ENCODE assay signal across 31 cellular contexts in genomic region chr10:35606423-35606822, GRCh38. TPM values are rescaled to one million over a fixed set of nuclear protein-coding genes. Genes with fewer than 3 reads are reported as not detected.
DNase-seq lines count a peak whose midpoint lies in the region; ATAC-seq and TF ChIP-seq lines count a peak whose summit lies in the region.
"Had no signal": no experiment of that assay in that cellular context is flagged by ENCODE, and none has a peak within 500 bp of the region (broad histone marks: within the 10 kb centered on the region; RNA-seq: fewer than 3 reads in every experiment).

No MANE protein-coding gene starts in this region.

- H3K27ac ChIP-seq in breast epithelium (no peak overlapping the region), endodermal cell (ENCODE audit: low read depth, low read length) (no peak overlapping the region)
- H3K27ac ChIP-seq: 22Rv1, coronary artery, gastrocnemius medialis, prostate gland had no signal

- CTCF ChIA-PET in MCF 10A (lab: Yijun Ruan, JAX) = no interaction called here

- H3K4me1 ChIP-seq in breast epithelium (no peaks in the 10 kb centered on the region), endodermal cell (ENCODE audit: control insufficient read depth, insufficient read depth, low read length) (peaks cover 8% of the 10 kb centered on the region)
- H3K4me1 ChIP-seq: prostate gland had no signal

- H3K27me3 ChIP-seq in breast epithelium = peaks cover 0 to 12% of the 10 kb centered on the region in 2 donors
- peaks cover 20% of the 10 kb centered on the region for H3K27me3 ChIP-seq in endodermal cell (ENCODE audit: control insufficient read depth, insufficient read depth, low read length, poor library complexity, severe bottlenecking)

- H3K36me3 Mint-ChIP-seq in MCF 10A (ENCODE audit: insufficient read depth, unreplicated experiment) (no peaks in the 10 kb centered on the region), endodermal cell (ENCODE audit: low read depth) (peaks cover 5% of the 10 kb centered on the region)
- H3K36me3 Mint-ChIP-seq: activated CD8-positive, alpha-beta memory T cell treated with anti-CD3 and anti-CD28 coated beads, Interleukin-2, amount 10 ng/mL, durations not matched to agents 7 days and 5 days; activated naive CD8-positive, alpha-beta T cell had no signal

- WGBS in endodermal cell (ENCODE audit: insufficient coverage in 1 of 2, insufficient read length in 1 of 2), 2 experiments = 96 to 100% methylated on average over 4 to 6 of the region's 6 CpGs

- H3K9me3 ChIP-seq in breast epithelium (no peaks in the 10 kb centered on the region), endodermal cell (ENCODE audit: control insufficient read depth, low read length) (peaks cover 21% of the 10 kb centered on the region)
- H3K9me3 ChIP-seq: gastrocnemius medialis, prostate gland, SK-N-SH had no signal

- H3K4me3 Mint-ChIP-seq in MCF 10A (ENCODE audit: unreplicated experiment) = no peak overlapping the region
- H3K4me3 Mint-ChIP-seq in endodermal cell = no peak overlapping the region
- H3K4me3 Mint-ChIP-seq: neural crest cell had no signal

- H3K4me3 ChIP-seq in breast epithelium (no peak overlapping the region), cardiac fibroblast (replicated peaks in 1 of 2; ENCODE audit: low read depth in 2 of 2, low read length in 2 of 2) (no peak overlapping the region), endodermal cell (ENCODE audit: low read length) (no peak overlapping the region)
- H3K4me3 ChIP-seq: coronary artery, gastrocnemius medialis, prostate gland had no signal

- H3K9ac ChIP-seq in endodermal cell (ENCODE audit: extremely low read depth, low read length, poor library complexity, severe bottlenecking) = no peak overlapping the region
- H3K9ac ChIP-seq: SK-N-SH had no signal

- H3K9me3 Mint-ChIP-seq in MCF 10A (ENCODE audit: unreplicated experiment) = no peaks in the 10 kb centered on the region
- H3K9me3 Mint-ChIP-seq in endodermal cell = peaks cover 24% of the 10 kb centered on the region

- BruUV-seq in MCF 10A (replicated peaks; lab: Mats Ljungman, UMichigan) = no TSS peak

- POLR2A ChIA-PET in MCF 10A (lab: Yijun Ruan, JAX) = no interaction called here

- intact Hi-C loops in MCF 10A (cut with micrococcal nuclease) = no loop called here
- intact Hi-C loops in breast epithelium (cut with DNase I; ENCODE audit: low total_unique reads) = loop anchor here (10.0 kb wide), 1 partner anchor 742 kb away; no protein-coding TSS in a partner anchor

- TF ChIP-seq POLR2A in breast epithelium (IDR thresholded peaks at IDR 0.05) = no peak

- ATAC-seq in HG03442 (IDR thresholded peaks at IDR 0.05; ENCODE audit: unreplicated experiment) (no peak), left lobe of liver (no peak)
- ATAC-seq: activated CD8-positive, alpha-beta memory T cell treated with anti-CD3 and anti-CD28 coated beads, Interleukin-2, amount 10 ng/mL, durations not matched to agents 7 days and 5 days; gastrocnemius medialis had no signal

- TF ChIP-seq CTCF in MCF 10A (IDR thresholded peaks at IDR 0.05; ENCODE audit: unreplicated experiment) (no peak), breast epithelium (IDR thresholded peaks at IDR 0.05) (no peak), cardiac fibroblast (IDR thresholded peaks at IDR 0.05; ENCODE audit: low read depth, low read length) (no peak), endodermal cell (conservative IDR thresholded peaks at IDR 0.05) (no peak)

- DNase-seq in MCF 10A (ENCODE audit: unreplicated experiment) (peak; percentile 48), breast epithelium (ENCODE audit: low spot score in 2 of 2) (no peak), cardiac fibroblast (ENCODE audit: low read depth in 2 of 2) (peak; percentile 37 to 66), iris pigment epithelial cell (ENCODE audit: low read depth) (peak; percentile 47), DMS 273 treated with DMSO at 0.1 percent for 48 hours (lab: John Stamatoyannopoulos, UW) (no peak), left lobe of liver (ENCODE audit: low spot score) (no peak), endodermal cell (no peak)
- DNase-seq: activated CD4-positive, alpha-beta T cell treated with anti-CD3 and anti-CD28 coated beads for 4 hours; activated CD8-positive, alpha-beta memory T cell treated with anti-CD3 and anti-CD28 coated beads, Interleukin-2, amount 10 ng/mL, durations not matched to agents 7 days and 5 days; Calu3; gastrocnemius medialis; H7; hypothalamus; NCI-H1694; NCI-H69; RPMI8226; SK-N-SH; small intestine; stimulated activated CD4-positive, alpha-beta T cell treated with anti-CD3 and anti-CD28 coated beads, Interleukin-2, amount 100 ng/mL, for 48 hours; stimulated activated naive CD4-positive, alpha-beta T cell; T-helper 2 cell had no signal

- H3K27ac Mint-ChIP-seq in MCF 10A (ENCODE audit: low read depth, unreplicated experiment) (no peak overlapping the region), endodermal cell (no peak overlapping the region)
- H3K27ac Mint-ChIP-seq: activated CD8-positive, alpha-beta memory T cell treated with anti-CD3 and anti-CD28 coated beads, Interleukin-2, amount 10 ng/mL, durations not matched to agents 7 days and 5 days; activated naive CD8-positive, alpha-beta T cell; activated T-helper 1 cell treated with anti-CD3 and anti-CD28 coated beads, Interleukin-12 subunit alpha, Interleukin-12 subunit beta, Interleukin-2, Interleukin-4 antibody, amounts not matched to agents 30 ng/mL and 10 ng/mL and 1 ng/mL, durations not matched to agents 14 hours and 24 hours and 36 hours had no signal

- no peaks in the 10 kb centered on the region for H3K4me1 Mint-ChIP-seq in MCF 10A (ENCODE audit: insufficient read depth, unreplicated experiment)
- H3K4me1 Mint-ChIP-seq in endodermal cell = peaks cover 16% of the 10 kb centered on the region
- H3K4me1 Mint-ChIP-seq: neural crest cell had no signal

- H3K36me3 ChIP-seq in breast epithelium (no peaks in the 10 kb centered on the region), endodermal cell (ENCODE audit: control insufficient read depth, insufficient read depth, low read length) (no peaks in the 10 kb centered on the region)
- H3K36me3 ChIP-seq: gastrocnemius medialis, prostate gland had no signal

- H3K27me3 Mint-ChIP-seq in MCF 10A (ENCODE audit: insufficient read depth, unreplicated experiment) (peaks cover 24% of the 10 kb centered on the region), endodermal cell (ENCODE audit: insufficient read depth) (peaks cover 7% of the 10 kb centered on the region)

RNA-seq across cellular contexts. Expression of gene GJD4, which starts 1.3 kb away (rescaled TPM):
- not detected in 2 replicates for total RNA-seq in MCF 10A (2022)
- total RNA-seq in breast epithelium = not detected
- total RNA-seq in left lobe of liver = not detected
- total RNA-seq in endodermal cell = under 1 TPM; 0.22 to 0.29 TPM
- 0.36 TPM for polyA plus RNA-seq in endodermal cell (2013, experiment 1 of 2)
- polyA plus RNA-seq in endodermal cell (2013, experiment 2 of 2) = not detected
- total RNA-seq: activated CD8-positive, alpha-beta memory T cell treated with anti-CD3 and anti-CD28 coated beads, Interleukin-2, amount 10 ng/mL, durations not matched to agents 7 days and 5 days; activated T-helper 1 cell treated with anti-CD3 and anti-CD28 coated beads, Interleukin-12 subunit alpha, Interleukin-12 subunit beta, Interleukin-2, Interleukin-4 antibody, amounts not matched to agents 30 ng/mL and 10 ng/mL and 1 ng/mL, durations not matched to agents 14 hours and 24 hours and 36 hours; Calu3; gastrocnemius medialis; H7; lower leg skin; mononuclear cell; neural crest cell had no signal
- polyA plus RNA-seq: BJ, SK-N-SH had no signal

RNA-seq across cellular contexts. Expression of gene FZD8, which starts 35.7 kb away (rescaled TPM):
- total RNA-seq in MCF 10A (2022) = 9.8 and 13.0 TPM in 2 replicates
- 1 to 10 TPM; 2.9 to 9.5 (median 3.0) TPM for total RNA-seq in breast epithelium
- 5.7 TPM for total RNA-seq in left lobe of liver
- total RNA-seq in endodermal cell = 100 to 1,000 TPM; 133 to 189 TPM
- 14.0 TPM for polyA plus RNA-seq in endodermal cell (2013, experiment 1 of 2)
- 18.3 TPM for polyA plus RNA-seq in endodermal cell (2013, experiment 2 of 2)

Comparison
In these comparisons a context has a peak if more than half of its experiments do, and no peak if none do; other contexts are left out.
1. DNase-seq: peak in MCF 10A (single experiment), cardiac fibroblast (2 of 2) and iris pigment epithelial cell (single experiment); none in breast epithelium (0 of 2), DMS 273 treated with DMSO at 0.1 percent for 48 hours (single experiment), left lobe of liver (single experiment) and endodermal cell (single experiment).